In genomic region chr1:160189649-160190625, GRCh38 we compare ENCODE assay signal across 13 cellular contexts. TPM values are rescaled to one million over a fixed set of nuclear protein-coding genes. Genes with fewer than 3 reads are reported as not detected.
DNase-seq lines count a peak whose midpoint lies in the region; ATAC-seq and TF ChIP-seq lines count a peak whose summit lies in the region.
"Had no signal": no experiment of that assay in that cellular context is flagged by ENCODE, and none has a peak within 500 bp of the region (broad histone marks: within the 10 kb centered on the region; RNA-seq: fewer than 3 reads in every experiment).

CASQ1 (plus strand) TSS chr1:160190575; CDS start chr1:160190752, 177 bp downstream.

- H3K27ac Mint-ChIP-seq in activated T-helper 1 cell treated with anti-CD3 and anti-CD28 coated beads, Interleukin-12 subunit alpha, Interleukin-12 subunit beta, Interleukin-2, Interleukin-4 antibody, amounts not matched to agents 30 ng/mL and 10 ng/mL and 1 ng/mL, durations not matched to agents 14 hours and 24 hours and 36 hours, result no peak within 1 kb of the TSS

- H3K4me1 Mint-ChIP-seq in activated T-helper 1 cell treated with anti-CD3 and anti-CD28 coated beads, Interleukin-12 subunit alpha, Interleukin-12 subunit beta, Interleukin-2, Interleukin-4 antibody, amounts not matched to agents 30 ng/mL and 10 ng/mL and 1 ng/mL, durations not matched to agents 14 hours and 24 hours and 36 hours (ENCODE audit: low read depth), result no peaks in the 10 kb centered on the region

- H4K20me1 ChIP-seq in PC-9 (ENCODE audit: insufficient read depth), result no peaks in the 10 kb centered on the region
- H4K20me1 ChIP-seq: BLaER1 had no signal

- H3F3A ChIP-seq in PC-9 (ENCODE audit: insufficient read depth, low read depth), result no peaks in the 10 kb centered on the region

- DNase-seq in EH (ENCODE audit: low read depth) (peak; percentile 68), cardiac muscle cell (ENCODE audit: low read depth in 1 of 2, low spot score in 1 of 2) (peak; percentile 58 to 64), sciatic nerve (ENCODE audit: low spot score) (peak; percentile 74), PC-9 (no peak)
- DNase-seq in activated CD8-positive, alpha-beta memory T cell treated with anti-CD3 and anti-CD28 coated beads, Interleukin-2, amount 50 U/mL, for 4 hours, result no peak
- no peak for DNase-seq in activated CD4-positive, alpha-beta T cell treated with anti-CD3 and anti-CD28 coated beads for 48 hours
- no peak for DNase-seq in activated T-helper 1 cell treated with anti-CD3 and anti-CD28 coated beads, Interleukin-12 subunit alpha, Interleukin-12 subunit beta, Interleukin-2, Interleukin-4 antibody, amounts not matched to agents 30 ng/mL and 10 ng/mL and 1 ng/mL, durations not matched to agents 14 hours and 24 hours and 36 hours (ENCODE audit: low spot score)
- DNase-seq: NCI-H1105 had no signal

- H3K4me3 ChIP-seq in cardiac muscle cell (no peak within 1 kb of the TSS), PC-9 (no peak within 1 kb of the TSS)
- H3K4me3 ChIP-seq: BLaER1, SK-N-MC had no signal

- POLR2A ChIA-PET in PC-9 (lab: Charles Lee; ENCODE audit: unreplicated experiment), result no interaction called here

- CTCF ChIA-PET in PC-9 (lab: Charles Lee), result interaction anchor here (0.6 kb wide), 1 partner anchor 62 kb away, joined by 3 read pairs; no protein-coding TSS in a partner anchor

- H3K9me3 ChIP-seq in cardiac muscle cell (ENCODE audit: low read depth), result no peaks in the 10 kb centered on the region
- H3K9me3 ChIP-seq in PC-9 (ENCODE audit: insufficient read depth, low read depth), result no peaks in the 10 kb centered on the region
- H3K9me3 ChIP-seq: BLaER1 had no signal

- no TSS peak for BruUV-seq in PC-9 (replicated peaks; lab: Mats Ljungman, UMichigan)

- H3K79me2 ChIP-seq in PC-9 (ENCODE audit: low read depth), result no peaks in the 10 kb centered on the region

- H3K27me3 ChIP-seq in cardiac muscle cell (no peaks in the 10 kb centered on the region), PC-9 (ENCODE audit: insufficient read depth, low read depth) (no peaks in the 10 kb centered on the region)
- H3K27me3 ChIP-seq: BLaER1 had no signal

- peak; percentile 20 for ATAC-seq in SK-N-SH treated with all-trans-retinoic acid at 6 μM for 48 hours
- ATAC-seq in sciatic nerve, result no peak
- ATAC-seq: esophagus mucosa had no signal

- no peak for TF ChIP-seq CTCF in cardiac muscle cell (IDR thresholded peaks at IDR 0.05; ENCODE audit: low read depth, low read length)
- TF ChIP-seq CTCF in PC-9 (conservative IDR thresholded peaks at IDR 0.05), result no peak

- H3K36me3 Mint-ChIP-seq in activated T-helper 1 cell treated with anti-CD3 and anti-CD28 coated beads, Interleukin-12 subunit alpha, Interleukin-12 subunit beta, Interleukin-2, Interleukin-4 antibody, amounts not matched to agents 30 ng/mL and 10 ng/mL and 1 ng/mL, durations not matched to agents 14 hours and 24 hours and 36 hours (ENCODE audit: low read depth), result no peaks in the 10 kb centered on the region

- no peak within 1 kb of the TSS for H3K4me3 Mint-ChIP-seq in activated T-helper 1 cell treated with anti-CD3 and anti-CD28 coated beads, Interleukin-12 subunit alpha, Interleukin-12 subunit beta, Interleukin-2, Interleukin-4 antibody, amounts not matched to agents 30 ng/mL and 10 ng/mL and 1 ng/mL, durations not matched to agents 14 hours and 24 hours and 36 hours

- no peaks in the 10 kb centered on the region for H3K9me2 ChIP-seq in PC-9 (ENCODE audit: insufficient read depth)

- intact Hi-C loops in sciatic nerve (cut with DNase I) (no loop called here), PC-9 (cut with micrococcal nuclease; ENCODE audit: unreplicated experiment) (no loop called here)
- intact Hi-C loops in activated T-helper 1 cell treated with anti-CD3 and anti-CD28 coated beads, Interleukin-12 subunit alpha, Interleukin-12 subunit beta, Interleukin-2, Interleukin-4 antibody, amounts not matched to agents 30 ng/mL and 10 ng/mL and 1 ng/mL, durations not matched to agents 14 hours and 24 hours and 36 hours (cut with micrococcal nuclease), result no loop called here

- H3K4me2 ChIP-seq in PC-9, result no peak within 1 kb of the TSS
- H3K4me2 ChIP-seq: BLaER1 had no signal

- H3K27ac ChIP-seq in cardiac muscle cell, result peak within 1 kb of the TSS; percentile 86
- H3K27ac ChIP-seq in PC-9, result no peak within 1 kb of the TSS
- H3K27ac ChIP-seq: BLaER1, SK-N-MC had no signal

- no peak within 1 kb of the TSS for H2AFZ ChIP-seq in PC-9

- H3K4me1 ChIP-seq in cardiac muscle cell (ENCODE audit: low read depth) (peaks cover 47% of the 10 kb centered on the region), PC-9 (replicated peaks; ENCODE audit: insufficient read depth) (no peaks in the 10 kb centered on the region)
- H3K4me1 ChIP-seq: BLaER1 had no signal

- peaks cover 7% of the 10 kb centered on the region for H3K27me3 Mint-ChIP-seq in activated T-helper 1 cell treated with anti-CD3 and anti-CD28 coated beads, Interleukin-12 subunit alpha, Interleukin-12 subunit beta, Interleukin-2, Interleukin-4 antibody, amounts not matched to agents 30 ng/mL and 10 ng/mL and 1 ng/mL, durations not matched to agents 14 hours and 24 hours and 36 hours (ENCODE audit: insufficient read depth)

- no peaks in the 10 kb centered on the region for H3K9me3 Mint-ChIP-seq in activated T-helper 1 cell treated with anti-CD3 and anti-CD28 coated beads, Interleukin-12 subunit alpha, Interleukin-12 subunit beta, Interleukin-2, Interleukin-4 antibody, amounts not matched to agents 30 ng/mL and 10 ng/mL and 1 ng/mL, durations not matched to agents 14 hours and 24 hours and 36 hours

- H3K36me3 ChIP-seq in cardiac muscle cell (no peaks in the 10 kb centered on the region), PC-9 (ENCODE audit: low read depth) (no peaks in the 10 kb centered on the region)
- H3K36me3 ChIP-seq: BLaER1 had no signal

TF ChIP-seq in SK-N-SH treated with all-trans-retinoic acid at 6 μM for 48 hours, 23 proteins besides CTCF, POLR2A, EP300 and RAD21 (continues in another document):
- no peak for TF ChIP-seq ISL1 (CRISPR knock-in tag; IDR thresholded peaks at IDR 0.05)
- no peak for TF ChIP-seq ZNF565 (CRISPR knock-in tag; conservative IDR thresholded peaks at IDR 0.05; ENCODE audit: low read depth)
- TF ChIP-seq ZFP30 (CRISPR knock-in tag; IDR thresholded peaks at IDR 0.05), result no peak
- TF ChIP-seq RARB (CRISPR knock-in tag; IDR thresholded peaks at IDR 0.05), result no peak
- no peak for TF ChIP-seq BACH2 (CRISPR knock-in tag; IDR thresholded peaks at IDR 0.05; ENCODE audit: borderline replicate concordance)
- no peak for TF ChIP-seq ZFP3 (CRISPR knock-in tag; IDR thresholded peaks at IDR 0.05)
- no peak for TF ChIP-seq POU6F1 (CRISPR knock-in tag; IDR thresholded peaks at IDR 0.05; ENCODE audit: borderline replicate concordance, low read depth)
- TF ChIP-seq ARNTL (CRISPR knock-in tag; IDR thresholded peaks at IDR 0.05; ENCODE audit: borderline replicate concordance, low read depth), result no peak
- no peak for TF ChIP-seq OSR1 (CRISPR knock-in tag; IDR thresholded peaks at IDR 0.05)
- TF ChIP-seq TSHZ2 (CRISPR knock-in tag; IDR thresholded peaks at IDR 0.05), result no peak
- TF ChIP-seq ZNF8 (CRISPR knock-in tag; IDR thresholded peaks at IDR 0.05), result no peak

RNA-seq across cellular contexts. Expression of gene CASQ1, which starts in this region (rescaled TPM):
- 21.4 and 28.3 TPM in 2 replicates for total RNA-seq in cardiac muscle cell
- 22.5 and 23.6 TPM in 2 replicates for polyA plus RNA-seq in cardiac muscle cell
- total RNA-seq in sciatic nerve, result 1.1 TPM
- not detected in 2 replicates for total RNA-seq in PC-9 (2021)
- not detected in 2 replicates for total RNA-seq in activated T-helper 1 cell treated with anti-CD3 and anti-CD28 coated beads, Interleukin-12 subunit alpha, Interleukin-12 subunit beta, Interleukin-2, Interleukin-4 antibody, amounts not matched to agents 30 ng/mL and 10 ng/mL and 1 ng/mL, durations not matched to agents 14 hours and 24 hours and 36 hours
- total RNA-seq: kidney epithelial cell had no signal

Comparison
In these comparisons a context has a peak if more than half of its experiments do, and no peak if none do; other contexts are left out.
1. RNA of gene CASQ1 (total RNA-seq): 21.4 to 28.3 TPM in cardiac muscle cell; 1.1 TPM in sciatic nerve (single experiment), not detected in PC-9 and not detected in activated T-helper 1 cell treated with anti-CD3 and anti-CD28 coated beads, Interleukin-12 subunit alpha, Interleukin-12 subunit beta, Interleukin-2, Interleukin-4 antibody, amounts not matched to agents 30 ng/mL and 10 ng/mL and 1 ng/mL, durations not matched to agents 14 hours and 24 hours and 36 hours; every median in the first group is over 10 times any median in the second.
2. DNase-seq: peak in EH (single experiment), cardiac muscle cell (2 of 2) and sciatic nerve (single experiment); none in activated CD8-positive, alpha-beta memory T cell treated with anti-CD3 and anti-CD28 coated beads, Interleukin-2, amount 50 U/mL, for 4 hours (single experiment), PC-9 (0 of 2), activated CD4-positive, alpha-beta T cell treated with anti-CD3 and anti-CD28 coated beads for 48 hours (single experiment) and activated T-helper 1 cell treated with anti-CD3 and anti-CD28 coated beads, Interleukin-12 subunit alpha, Interleukin-12 subunit beta, Interleukin-2, Interleukin-4 antibody, amounts not matched to agents 30 ng/mL and 10 ng/mL and 1 ng/mL, durations not matched to agents 14 hours and 24 hours and 36 hours (single experiment).